1 cellular context compared by ENCODE assay signal in the genomic region with DNA sequence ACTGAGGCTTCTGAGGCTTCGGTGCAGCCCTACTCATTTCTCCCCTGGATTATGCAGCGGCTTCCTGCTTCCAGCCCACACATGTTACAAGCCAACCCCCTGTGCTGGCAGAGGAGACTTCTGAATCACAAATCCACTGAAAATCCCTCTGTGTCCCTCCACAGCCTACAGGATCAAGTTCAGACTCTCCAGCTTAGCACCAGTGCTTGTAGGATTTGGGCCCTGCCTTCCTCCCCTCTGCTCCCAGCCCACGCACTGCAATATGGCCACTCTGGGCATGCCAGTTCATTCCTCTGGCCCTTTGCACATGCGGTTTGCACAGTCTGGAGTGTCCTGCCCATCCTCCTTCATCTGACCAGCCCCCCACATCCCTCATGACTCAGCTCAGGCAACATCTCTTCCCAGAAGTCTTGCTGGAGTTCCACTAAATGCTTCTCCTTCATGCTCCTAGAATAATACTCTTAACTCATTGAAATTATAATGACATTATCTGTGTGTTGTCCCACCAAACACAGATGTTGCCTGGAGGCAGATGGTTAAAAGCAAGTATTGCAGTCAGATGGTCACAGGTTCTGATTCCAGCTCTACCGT.
TF ChIP-seq lines count a peak whose summit lies in the region.

No MANE protein-coding gene starts in this region.

TF ChIP-seq in A549, 52 proteins besides CTCF, POLR2A, EP300 and RAD21:
- TF ChIP-seq, protein P1, sequence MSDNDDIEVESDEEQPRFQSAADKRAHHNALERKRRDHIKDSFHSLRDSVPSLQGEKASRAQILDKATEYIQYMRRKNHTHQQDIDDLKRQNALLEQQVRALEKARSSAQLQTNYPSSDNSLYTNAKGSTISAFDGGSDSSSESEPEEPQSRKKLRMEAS (IDR thresholded peaks at IDR 0.05): 0 out of 2 replicates have a peak, but pooled peaks have one; percentile 27
- no peak for TF ChIP-seq RNF2 (IDR thresholded peaks at IDR 0.05; ENCODE audit: borderline replicate concordance, low read depth)
